In the genomic region with DNA sequence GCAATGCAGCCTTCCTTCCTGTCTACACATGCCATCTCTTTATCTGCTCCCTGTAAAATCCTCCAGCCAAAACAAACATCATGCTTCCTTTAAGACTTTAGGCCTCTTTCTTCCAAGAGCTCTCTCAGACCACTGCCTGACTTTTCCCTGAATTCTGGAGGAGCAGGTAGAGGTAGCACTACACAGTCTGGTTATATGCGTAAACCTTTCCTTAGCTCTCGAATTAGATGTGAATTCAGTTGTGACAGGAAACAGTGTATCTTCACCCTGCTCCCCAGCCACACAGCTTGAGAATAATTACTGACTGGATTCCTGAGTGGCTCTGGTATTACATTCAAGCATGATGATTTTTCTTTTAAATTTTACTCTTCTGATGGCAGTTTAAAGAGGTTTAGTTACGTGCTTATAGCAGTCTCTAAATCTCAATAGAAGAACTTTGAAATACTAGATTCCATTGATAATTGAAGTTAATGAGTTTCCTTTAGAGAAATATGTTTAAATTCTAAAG, we compare ENCODE assay signal across 7 cellular contexts.
DNase-seq lines count a peak whose midpoint lies in the region; ATAC-seq and TF ChIP-seq lines count a peak whose summit lies in the region.

No MANE protein-coding gene starts in this region.

- no peak for TF ChIP-seq POLR2A in spleen (IDR thresholded peaks at IDR 0.05)

- H3K27me3 ChIP-seq in HUES6 (ENCODE audit: control insufficient read depth, insufficient read depth, low read length) (no peaks in the 10 kb centered on the region), hepatocyte (no peaks in the 10 kb centered on the region), spleen (replicated peaks in 1 of 7) (peaks cover 0 to 3% (median 0%) of the 10 kb centered on the region in 7 donors)

- ATAC-seq in GM18870 (IDR thresholded peaks at IDR 0.05; ENCODE audit: unreplicated experiment): no peak
- no peak for ATAC-seq in HG02970 (IDR thresholded peaks at IDR 0.05; ENCODE audit: low FRiP score, unreplicated experiment)

- TF ChIP-seq CTCF in hepatocyte (IDR thresholded peaks at IDR 0.05; ENCODE audit: poor library complexity): no peak
- TF ChIP-seq CTCF in spleen (IDR thresholded peaks at IDR 0.05 in 8 of 11, conservative IDR thresholded peaks at IDR 0.05 in 3 of 11): no peak

- H3K27ac ChIP-seq in HUES6 (ENCODE audit: low read depth, low read length): peak overlapping the region; percentile 52
- H3K27ac ChIP-seq in hepatocyte: peak overlapping the region; percentile 89
- H3K27ac ChIP-seq in spleen: peak overlapping the region in 7 of 8 donors; percentile 4 to 92 (median 81)

- H3K9me3 ChIP-seq in HUES6 (ENCODE audit: control insufficient read depth, insufficient read depth, low read depth, low read length) (no peaks in the 10 kb centered on the region), hepatocyte (ENCODE audit: low read depth) (no peaks in the 10 kb centered on the region), spleen (no peaks in the 10 kb centered on the region)

- H3K9ac ChIP-seq in HUES6 (ENCODE audit: low read length): peak overlapping the region; percentile 46

- H3K36me3 ChIP-seq in HUES6 (ENCODE audit: control insufficient read depth, insufficient read depth, low read length): 0 out of 2 replicates have a peak, but pooled peaks cover 3% of the 10 kb centered on the region
- no peaks in the 10 kb centered on the region for H3K36me3 ChIP-seq in hepatocyte (replicated peaks; ENCODE audit: insufficient read depth, low read depth)
- peaks cover 0 to 6% (median 0%) of the 10 kb centered on the region in 6 donors for H3K36me3 ChIP-seq in spleen

- intact Hi-C loops in spleen (cut with DNase I; ENCODE audit: low total_unique reads): no loop called here

- no peaks in the 10 kb centered on the region for H3K9me2 ChIP-seq in hepatocyte (replicated peaks; ENCODE audit: insufficient read depth)

- H3K4me1 ChIP-seq in HUES6 (ENCODE audit: control insufficient read depth, insufficient read depth, low read length) (peaks cover 86% of the 10 kb centered on the region), hepatocyte (ENCODE audit: insufficient read depth) (peaks cover 72% of the 10 kb centered on the region), spleen (peaks cover 40 to 100% (median 91%) of the 10 kb centered on the region in 6 donors)

- H3K4me2 ChIP-seq in hepatocyte: no peak overlapping the region

- H3K79me2 ChIP-seq in hepatocyte: peaks cover 80% of the 10 kb centered on the region

- DNase-seq in amniotic epithelial cell (ENCODE audit: low read depth) (peak; percentile 49), hepatocyte (ENCODE audit: low spot score) (no peak), spleen (no peak), NOMO-1 (lab: John Stamatoyannopoulos, UW; ENCODE audit: unreplicated experiment in 2 of 2) (no peak)

- no peak overlapping the region for H2AFZ ChIP-seq in hepatocyte

- WGBS in hepatocyte (ENCODE audit: low lambda C conversion rate, missing lambda C conversion rate): 46% methylated on average over 3 of the region's 3 CpGs
- 47 to 60% (median 56%) methylated on average over 3 of the region's 3 CpGs for WGBS in spleen, 5 donors

- no peaks in the 10 kb centered on the region for H4K20me1 ChIP-seq in hepatocyte (ENCODE audit: insufficient read depth, poor library complexity, severe bottlenecking)

- H3K4me3 ChIP-seq in HUES6 (ENCODE audit: low read depth, low read length): peak overlapping the region; percentile 17; the same call in 1 of the 2 replicates
- H3K4me3 ChIP-seq in hepatocyte: no peak overlapping the region
- H3K4me3 ChIP-seq in spleen: peak overlapping the region in 1 of 8 donors; percentile 8
